In the genomic region with DNA sequence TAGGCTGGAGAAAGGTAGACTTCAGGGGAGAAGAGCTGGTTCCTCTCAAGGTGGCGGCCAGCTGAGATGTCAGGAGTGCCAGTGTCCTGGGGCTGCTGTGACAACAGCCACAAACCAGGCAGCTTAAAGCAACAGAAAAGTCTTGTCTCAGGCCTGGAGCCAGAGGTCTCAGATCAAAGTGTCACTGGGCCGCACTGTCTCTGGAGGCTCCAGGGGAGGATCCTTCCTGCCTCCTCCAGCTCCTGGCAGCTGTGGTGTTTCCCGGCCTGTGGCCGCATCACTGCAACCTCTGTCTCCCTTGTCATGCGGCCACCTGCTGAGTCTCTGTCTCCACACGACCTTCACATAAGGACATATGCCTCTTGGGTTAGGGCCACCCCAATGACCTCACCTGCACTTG, we compare ENCODE assay signal across 24 cellular contexts. TPM values are rescaled to one million over a fixed set of nuclear protein-coding genes. Genes with fewer than 3 reads are reported as not detected.
"Had no signal": no experiment of that assay in that cellular context is flagged by ENCODE, and none has a peak within 500 bp of the region (broad histone marks: within the 10 kb centered on the region; RNA-seq: fewer than 3 reads in every experiment).

No MANE protein-coding gene starts in this region.

- H3K4me1 Mint-ChIP-seq: activated naive CD4-positive, alpha-beta T cell treated with anti-CD3 and anti-CD28 coated beads, Interleukin-2, amount 10 ng/mL, durations not matched to agents 7 days and 5 days had no signal

- H3K36me3 ChIP-seq: ascending aorta, colonic mucosa had no signal

- H3K4me3 ChIP-seq: ascending aorta, colonic mucosa, skin epidermis had no signal

- FAIRE-seq: islet of Langerhans had no signal

- H3K36me3 Mint-ChIP-seq: activated naive CD4-positive, alpha-beta T cell treated with anti-CD3 and anti-CD28 coated beads, Interleukin-2, amount 10 ng/mL, durations not matched to agents 7 days and 5 days; naive thymus-derived CD4-positive, alpha-beta T cell had no signal

- DNase-seq: activated CD4-positive, alpha-beta T cell treated with anti-CD3 and anti-CD28 coated beads for 48 hours; activated CD4-positive, CD25-positive, alpha-beta regulatory T cell; activated CD8-positive, alpha-beta T cell treated with anti-CD3 and anti-CD28 coated beads for 36 hours; activated T-cell treated with anti-CD3 and anti-CD28 coated beads, Interleukin-2, amount 50 U/mL, for 24 hours; colonic mucosa; foreskin melanocyte; glutamatergic neuron; hippocampal formation; left cardiac atrium; mesenchymal stem cell; naive thymus-derived CD4-positive, alpha-beta T cell; T1000; trophoblast cell had no signal

- H3K27me3 Mint-ChIP-seq: activated CD8-positive, alpha-beta T cell treated with anti-CD3 and anti-CD28 coated beads for 36 hours; activated T-cell treated with anti-CD3 and anti-CD28 coated beads, Interleukin-2, amount 50 U/mL, for 24 hours; stimulated activated naive CD8-positive, alpha-beta T cell treated with anti-CD3 and anti-CD28 coated beads, Interleukin-15, Interleukin-2, amounts not matched to agents 100 ng/mL and 50 ng/mL, for 24 hours had no signal

- H3K9me3 Mint-ChIP-seq: activated naive CD4-positive, alpha-beta T cell treated with anti-CD3 and anti-CD28 coated beads, Interleukin-2, amount 10 ng/mL, durations not matched to agents 7 days and 5 days; activated T-helper 2 cell treated with anti-CD3 and anti-CD28 coated beads, Interferon-gamma antibody, Interleukin-2, Interleukin-4, amounts not matched to agents 10 μg/mL and 5 μg/mL and 100 μg/mL, durations not matched to agents 14 hours and 24 hours and 36 hours; central memory CD8-positive, alpha-beta T cell; stimulated activated naive CD8-positive, alpha-beta T cell treated with anti-CD3 and anti-CD28 coated beads, Interleukin-15, Interleukin-2, amounts not matched to agents 100 ng/mL and 50 ng/mL, for 24 hours had no signal

- H3K4me3 Mint-ChIP-seq: activated CD8-positive, alpha-beta T cell treated with anti-CD3 and anti-CD28 coated beads for 36 hours; activated naive CD4-positive, alpha-beta T cell treated with anti-CD3 and anti-CD28 coated beads, Interleukin-2, amount 10 ng/mL, durations not matched to agents 7 days and 5 days; activated T-cell treated with anti-CD3 and anti-CD28 coated beads, Interleukin-2, amount 50 U/mL, for 24 hours; central memory CD8-positive, alpha-beta T cell; naive thymus-derived CD4-positive, alpha-beta T cell; stimulated activated naive CD8-positive, alpha-beta T cell treated with anti-CD3 and anti-CD28 coated beads, Interleukin-15, Interleukin-2, amounts not matched to agents 100 ng/mL and 50 ng/mL, for 24 hours had no signal

- ATAC-seq: activated CD8-positive, alpha-beta T cell treated with anti-CD3 and anti-CD28 coated beads for 36 hours; left cardiac atrium; naive thymus-derived CD4-positive, alpha-beta T cell had no signal

- H3K4me1 ChIP-seq: ascending aorta, colonic mucosa had no signal

- H3K27ac ChIP-seq: ascending aorta, colonic mucosa, skin epidermis had no signal

- H3K27me3 ChIP-seq: ascending aorta, colonic mucosa had no signal

- H3K9me3 ChIP-seq: colonic mucosa had no signal

- H3K27ac Mint-ChIP-seq: activated CD8-positive, alpha-beta T cell treated with anti-CD3 and anti-CD28 coated beads for 36 hours; activated naive CD4-positive, alpha-beta T cell treated with anti-CD3 and anti-CD28 coated beads, Interleukin-2, amount 10 ng/mL, durations not matched to agents 7 days and 5 days; activated T-cell treated with anti-CD3 and anti-CD28 coated beads, Interleukin-2, amount 50 U/mL, for 24 hours; activated T-helper 2 cell treated with anti-CD3 and anti-CD28 coated beads, Interferon-gamma antibody, Interleukin-2, Interleukin-4, amounts not matched to agents 10 μg/mL and 5 μg/mL and 100 μg/mL, durations not matched to agents 14 hours and 24 hours and 36 hours; naive thymus-derived CD4-positive, alpha-beta T cell; stimulated activated naive CD8-positive, alpha-beta T cell treated with anti-CD3 and anti-CD28 coated beads, Interleukin-15, Interleukin-2, amounts not matched to agents 100 ng/mL and 50 ng/mL, for 24 hours had no signal

RNA-seq across cellular contexts. Expression of gene TSPEAR, which starts 24.4 kb away (rescaled TPM):
- total RNA-seq: activated CD8-positive, alpha-beta T cell treated with anti-CD3 and anti-CD28 coated beads for 36 hours; activated T-helper 2 cell treated with anti-CD3 and anti-CD28 coated beads, Interferon-gamma antibody, Interleukin-2, Interleukin-4, amounts not matched to agents 10 μg/mL and 5 μg/mL and 100 μg/mL, durations not matched to agents 14 hours and 24 hours and 36 hours; ascending aorta; colonic mucosa; epithelial cell of proximal tubule; fibroblast of lung; naive thymus-derived CD4-positive, alpha-beta T cell; temporal lobe had no signal
- polyA plus RNA-seq: fibroblast of lung had no signal

RNA-seq across cellular contexts. Expression of gene KRTAP10-12, which starts 38.8 kb away (rescaled TPM):
- total RNA-seq: activated CD8-positive, alpha-beta T cell treated with anti-CD3 and anti-CD28 coated beads for 36 hours; activated T-helper 2 cell treated with anti-CD3 and anti-CD28 coated beads, Interferon-gamma antibody, Interleukin-2, Interleukin-4, amounts not matched to agents 10 μg/mL and 5 μg/mL and 100 μg/mL, durations not matched to agents 14 hours and 24 hours and 36 hours; ascending aorta; colonic mucosa; epithelial cell of proximal tubule; fibroblast of lung; left cardiac atrium; mucosa of gallbladder; naive thymus-derived CD4-positive, alpha-beta T cell; temporal lobe had no signal
- polyA plus RNA-seq: fibroblast of lung; naive thymus-derived CD4-positive, alpha-beta T cell had no signal

RNA-seq across cellular contexts. Expression of gene KRTAP12-1, which starts 53.9 kb away (rescaled TPM):
- total RNA-seq: activated CD8-positive, alpha-beta T cell treated with anti-CD3 and anti-CD28 coated beads for 36 hours; activated T-helper 2 cell treated with anti-CD3 and anti-CD28 coated beads, Interferon-gamma antibody, Interleukin-2, Interleukin-4, amounts not matched to agents 10 μg/mL and 5 μg/mL and 100 μg/mL, durations not matched to agents 14 hours and 24 hours and 36 hours; ascending aorta; colonic mucosa; epithelial cell of proximal tubule; fibroblast of lung; left cardiac atrium; mucosa of gallbladder; naive thymus-derived CD4-positive, alpha-beta T cell; temporal lobe had no signal
- polyA plus RNA-seq: fibroblast of lung; naive thymus-derived CD4-positive, alpha-beta T cell had no signal
